16 cellular contexts compared by ENCODE assay signal in the genomic region with DNA sequence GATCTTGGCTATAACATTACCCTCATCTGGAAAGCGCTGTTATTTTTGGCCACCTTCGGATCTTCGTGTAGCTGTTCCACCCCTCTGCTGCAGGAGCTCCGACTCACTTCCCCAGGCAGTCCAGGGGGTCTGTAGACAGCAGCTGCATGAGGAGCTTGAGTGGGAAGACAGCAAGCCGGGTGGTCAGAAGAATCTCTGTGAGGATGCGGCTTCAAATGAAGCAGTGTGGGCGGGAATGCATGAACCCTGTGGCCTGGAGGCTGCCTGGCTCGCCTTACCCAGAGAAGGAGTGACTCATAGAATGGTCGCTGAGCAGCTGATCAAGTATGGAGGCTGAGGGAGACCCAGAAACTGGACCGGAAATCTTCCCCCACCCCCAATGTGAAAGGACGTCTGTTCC. TPM values are rescaled to one million over a fixed set of nuclear protein-coding genes. Genes with fewer than 3 reads are reported as not detected.
DNase-seq lines count a peak whose midpoint lies in the region; TF ChIP-seq lines count a peak whose summit lies in the region.
"Had no signal": no experiment of that assay in that cellular context is flagged by ENCODE, and none has a peak within 500 bp of the region (broad histone marks: within the 10 kb centered on the region; RNA-seq: fewer than 3 reads in every experiment).

No MANE protein-coding gene starts in this region.

- H3K9me3 Mint-ChIP-seq in type B pancreatic cell, result peaks cover 13% of the 10 kb centered on the region

- H3K36me3 Mint-ChIP-seq in type B pancreatic cell, result peaks cover 40% of the 10 kb centered on the region

- no peak overlapping the region for H2BK12ac ChIP-seq in mesenchymal stem cell (ENCODE audit: low read length in 2 of 2)

- peak overlapping the region; percentile 41 for H4K8ac ChIP-seq in mesenchymal stem cell (ENCODE audit: low read length)

- H3K23ac ChIP-seq in mesenchymal stem cell (ENCODE audit: low read length in 2 of 2), result no peak overlapping the region

- no peaks in the 10 kb centered on the region for H3K9me3 ChIP-seq in mesenchymal stem cell (ENCODE audit: control insufficient read depth, low read length)
- H3K9me3 ChIP-seq: neutrophil had no signal

- H3K27ac Mint-ChIP-seq in type B pancreatic cell, result no peak overlapping the region
- H3K27ac Mint-ChIP-seq: T-helper 1 cell treated with Interleukin-12 subunit alpha and Interleukin-12 subunit beta and Interleukin-4 antibody, amounts not matched to agents 30 μg/mL and 1 μg/mL, for 36 hours had no signal

- H2AFZ ChIP-seq in ACC112 (ENCODE audit: low read length, unreplicated experiment) (peak overlapping the region; percentile 64), mesenchymal stem cell (ENCODE audit: low read depth, low read length) (no peak overlapping the region)

- no peaks in the 10 kb centered on the region for H3K27me3 Mint-ChIP-seq in type B pancreatic cell

- H3K4me2 ChIP-seq in mesenchymal stem cell (ENCODE audit: low read length, poor library complexity, severe bottlenecking), result no peak overlapping the region
- H3K4me2 ChIP-seq: KMS-11 had no signal

- H2AK5ac ChIP-seq in mesenchymal stem cell (ENCODE audit: low read length, severe bottlenecking), result no peak overlapping the region

- H2BK15ac ChIP-seq in mesenchymal stem cell (ENCODE audit: low read depth, poor library complexity, severe bottlenecking), result no peak overlapping the region

- peaks cover 9% of the 10 kb centered on the region for H3K79me2 ChIP-seq in ACC112 (ENCODE audit: control insufficient read depth, insufficient read depth, low read length, unreplicated experiment)

- WGBS in mesenchymal stem cell, result 31% methylated on average over 10 of the region's 11 CpGs

- H3K4me1 ChIP-seq in ACC112 (ENCODE audit: control insufficient read depth, insufficient read depth, low read length, unreplicated experiment), result peaks cover 27% of the 10 kb centered on the region
- H3K4me1 ChIP-seq in mesenchymal stem cell (ENCODE audit: control insufficient read depth, insufficient read depth, low read depth, low read length), result peaks cover 11% of the 10 kb centered on the region

- no peak overlapping the region for H3K4me3 Mint-ChIP-seq in type B pancreatic cell
- H3K4me3 Mint-ChIP-seq: T-helper 1 cell treated with Interleukin-12 subunit alpha and Interleukin-12 subunit beta and Interleukin-4 antibody, amounts not matched to agents 30 μg/mL and 1 μg/mL, for 36 hours had no signal

- peak; percentile 3 for TF ChIP-seq CTCF in choroid plexus epithelial cell (conservative IDR thresholded peaks at IDR 0.05; ENCODE audit: low read depth, low read length)
- TF ChIP-seq CTCF in type B pancreatic cell (conservative IDR thresholded peaks at IDR 0.05), result no peak

- H3K36me3 ChIP-seq in ACC112 (ENCODE audit: insufficient read depth, low read length), result peaks cover 34% of the 10 kb centered on the region
- H3K36me3 ChIP-seq in mesenchymal stem cell (ENCODE audit: control insufficient read depth in 1 of 2, insufficient read depth in 2 of 2, low read depth in 1 of 2, low read length in 2 of 2), result peaks cover 0 to 44% of the 10 kb centered on the region in 2 experiments
- H3K36me3 ChIP-seq: BLaER1 treated with 17β-estradiol and CSF1 and Interleukin-3, amounts not matched to agents 10 nM and 100 nM; neutrophil had no signal

- H3K4me1 Mint-ChIP-seq in type B pancreatic cell (ENCODE audit: unreplicated experiment), result peaks cover 15% of the 10 kb centered on the region

- no peak overlapping the region for H3K4ac ChIP-seq in mesenchymal stem cell (ENCODE audit: low read depth in 1 of 2, low read length in 2 of 2)

- H3K27ac ChIP-seq in ACC112 (ENCODE audit: low read depth, low read length) (peak overlapping the region; percentile 79), mesenchymal stem cell (ENCODE audit: low read length, poor library complexity, severe bottlenecking) (peak overlapping the region; percentile 70)
- H3K27ac ChIP-seq: BLaER1 treated with 17β-estradiol and CSF1 and Interleukin-3, amounts not matched to agents 10 nM and 100 nM; KMS-11; neutrophil had no signal

- DNase-seq in M059J (ENCODE audit: low read depth) (peak; percentile 87), choroid plexus epithelial cell (ENCODE audit: low read depth) (peak; percentile 100), mesenchymal stem cell (peak; percentile 59), type B pancreatic cell (ENCODE audit: extremely low spot score, unreplicated experiment) (no peak), DMS 273 treated with DMSO at 0.1 percent for 48 hours (lab: John Stamatoyannopoulos, UW) (no peak), GM19240 (ENCODE audit: insufficient read length, low spot score) (no peak)
- DNase-seq in stimulated activated CD4-positive, alpha-beta T cell treated with anti-CD3 and anti-CD28 coated beads, Interleukin-2, amount 100 ng/mL, for 24 hours, result no peak
- DNase-seq: activated CD8-positive, alpha-beta memory T cell treated with anti-CD3 and anti-CD28 coated beads, Interleukin-2, amount 50 U/mL, for 4 hours; caudate nucleus; hippocampal formation; trophoblast cell had no signal

- H3K4me3 ChIP-seq in ACC112 (ENCODE audit: low read depth, low read length), result peak overlapping the region; percentile 65
- H3K4me3 ChIP-seq in choroid plexus epithelial cell (ENCODE audit: low read depth, low read length), result no peak overlapping the region
- peak overlapping the region in 1 of 2 experiments; percentile 10 for H3K4me3 ChIP-seq in mesenchymal stem cell (ENCODE audit: insufficient read depth in 1 of 2, low read depth in 1 of 2, low read length in 2 of 2)
- H3K4me3 ChIP-seq: BLaER1 treated with 17β-estradiol and CSF1 and Interleukin-3, amounts not matched to agents 10 nM and 100 nM had no signal

- H4K91ac ChIP-seq in mesenchymal stem cell (ENCODE audit: low read length), result no peak overlapping the region

- peaks cover 13% of the 10 kb centered on the region for H3K79me1 ChIP-seq in mesenchymal stem cell (replicated peaks; ENCODE audit: low read length, poor library complexity, severe bottlenecking)

- H3K18ac ChIP-seq in mesenchymal stem cell (ENCODE audit: low read depth in 1 of 2, low read length in 2 of 2), result peak overlapping the region; percentile 50 to 58

- H3K9ac ChIP-seq in mesenchymal stem cell (ENCODE audit: low read length), result peak overlapping the region; percentile 46
- H3K9ac ChIP-seq: BLaER1 treated with 17β-estradiol and CSF1 and Interleukin-3, amounts not matched to agents 10 nM and 100 nM; KMS-11 had no signal

- no peak overlapping the region for H3K14ac ChIP-seq in mesenchymal stem cell (ENCODE audit: low read length in 2 of 2)

- peak overlapping the region; percentile 88 for H2BK5ac ChIP-seq in mesenchymal stem cell (ENCODE audit: low read depth, low read length, poor library complexity, severe bottlenecking)

- H3K27me3 ChIP-seq in ACC112 (ENCODE audit: insufficient read depth, low read length), result no peaks in the 10 kb centered on the region
- no peaks in the 10 kb centered on the region for H3K27me3 ChIP-seq in mesenchymal stem cell (ENCODE audit: control insufficient read depth in 1 of 2, insufficient read depth in 1 of 2, low read length in 2 of 2)
- H3K27me3 ChIP-seq: BLaER1 treated with 17β-estradiol and CSF1 and Interleukin-3, amounts not matched to agents 10 nM and 100 nM; neutrophil had no signal

- no peak overlapping the region for H2BK120ac ChIP-seq in mesenchymal stem cell (ENCODE audit: low read depth, low read length)

RNA-seq across cellular contexts. Expression of gene NR2F2, which starts 45.2 kb away (rescaled TPM):
- 34.1 and 37.8 TPM in 2 replicates for total RNA-seq in M059J (2014; rRNA removed; shearing (Covaris generic))
- 117 TPM for polyA plus RNA-seq in mesenchymal stem cell (2013, experiment 1 of 2)
- 115 TPM for polyA plus RNA-seq in mesenchymal stem cell (2013, experiment 2 of 2)
- total RNA-seq in type B pancreatic cell (ENCODE audit: low replicate concordance), result 135 and 270 TPM in 2 replicates

Comparison
In these comparisons a context has a peak if more than half of its experiments do, and no peak if none do; other contexts are left out.
1. DNase-seq: peak in M059J (single experiment), choroid plexus epithelial cell (single experiment) and mesenchymal stem cell (single experiment); none in stimulated activated CD4-positive, alpha-beta T cell treated with anti-CD3 and anti-CD28 coated beads, Interleukin-2, amount 100 ng/mL, for 24 hours (0 of 2), type B pancreatic cell (single experiment), DMS 273 treated with DMSO at 0.1 percent for 48 hours (single experiment) and GM19240 (single experiment).